In genomic region chr20:37347891-37348642, GRCh38 we compare ENCODE assay signal across 9 cellular contexts. TPM values are rescaled to one million over a fixed set of nuclear protein-coding genes. Genes with fewer than 3 reads are reported as not detected.
DNase-seq lines count a peak whose midpoint lies in the region; ATAC-seq and TF ChIP-seq lines count a peak whose summit lies in the region.
"Had no signal": no experiment of that assay in that cellular context is flagged by ENCODE, and none has a peak within 500 bp of the region (broad histone marks: within the 10 kb centered on the region; RNA-seq: fewer than 3 reads in every experiment).

No MANE protein-coding gene starts in this region.

- no peak overlapping the region for H3K4me2 ChIP-seq in GM23248 (ENCODE audit: unreplicated experiment)

- no peaks in the 10 kb centered on the region for H4K20me1 ChIP-seq in GM23248 (ENCODE audit: insufficient read depth)

- TF ChIP-seq EP300 in upper lobe of left lung (IDR thresholded peaks at IDR 0.05) = no peak

- H3K36me3 Mint-ChIP-seq in nephron progenitor cell (ENCODE audit: low read depth) = peaks cover 37% of the 10 kb centered on the region

- H3K4me3 Mint-ChIP-seq in nephron progenitor cell = peak overlapping the region; percentile 70

- H3K4me1 ChIP-seq in GM23248 (ENCODE audit: insufficient read depth) (peaks cover 24% of the 10 kb centered on the region; the same call in 1 of the 2 replicates), breast epithelium (peaks cover 0 to 7% of the 10 kb centered on the region in 2 donors), upper lobe of left lung (peaks cover 4 to 51% (median 38%) of the 10 kb centered on the region in 4 donors)

- peaks cover 67% of the 10 kb centered on the region for H3K79me2 ChIP-seq in GM23248 (ENCODE audit: insufficient read depth)

- H3K27ac ChIP-seq in GM23248 (peak overlapping the region; percentile 40; the same call in 1 of the 2 replicates), breast epithelium (peak overlapping the region; percentile 41 to 90), upper lobe of left lung (no peak overlapping the region)
- H3K27ac ChIP-seq: parathyroid adenoma had no signal

- no peaks in the 10 kb centered on the region for H3K9me2 ChIP-seq in GM23248 (ENCODE audit: insufficient read depth)

- ATAC-seq in HG03025 (IDR thresholded peaks at IDR 0.05; ENCODE audit: low FRiP score, unreplicated experiment) = no peak
- no peak for ATAC-seq in GM21576 (IDR thresholded peaks at IDR 0.05; ENCODE audit: unreplicated experiment)
- no peak for ATAC-seq in upper lobe of left lung (ENCODE audit: low FRiP score in 2 of 2)
- ATAC-seq in GM21447 (IDR thresholded peaks at IDR 0.05; ENCODE audit: unreplicated experiment) = no peak

- peaks cover 11% of the 10 kb centered on the region for H3K27me3 Mint-ChIP-seq in nephron progenitor cell (ENCODE audit: low read depth, poor library complexity)

- in situ Hi-C loops in GM23248 (cut with MboI) = no loop called here

- no peak overlapping the region for H2AFZ ChIP-seq in GM23248
- H2AFZ ChIP-seq: parathyroid adenoma had no signal

- H3K9me3 ChIP-seq in GM23248 (ENCODE audit: low read depth) (no peaks in the 10 kb centered on the region), breast epithelium (no peaks in the 10 kb centered on the region), upper lobe of left lung (no peaks in the 10 kb centered on the region)

- peaks cover 57% of the 10 kb centered on the region for H3K4me1 Mint-ChIP-seq in nephron progenitor cell

- H3K36me3 ChIP-seq in GM23248 (ENCODE audit: low read depth) = no peaks in the 10 kb centered on the region
- no peaks in the 10 kb centered on the region for H3K36me3 ChIP-seq in breast epithelium
- H3K36me3 ChIP-seq in upper lobe of left lung = no peaks in the 10 kb centered on the region

- H3K4me3 ChIP-seq in GM23248 = no peak overlapping the region
- no peak overlapping the region for H3K4me3 ChIP-seq in breast epithelium
- no peak overlapping the region for H3K4me3 ChIP-seq in upper lobe of left lung

- DNase-seq in CD1c-positive myeloid dendritic cell (ENCODE audit: extremely low spot score) = peak; percentile 62
- peak; percentile 49 for DNase-seq in GM23248
- no peak for DNase-seq in breast epithelium (ENCODE audit: low spot score in 2 of 2)
- no peak for DNase-seq in nephron progenitor cell
- DNase-seq in upper lobe of left lung = no peak

- no peak for TF ChIP-seq POLR2A in breast epithelium (IDR thresholded peaks at IDR 0.05)
- TF ChIP-seq POLR2A in upper lobe of left lung (IDR thresholded peaks at IDR 0.05) = no peak

- H3K27me3 ChIP-seq in GM23248 (replicated peaks; ENCODE audit: insufficient read depth) (no peaks in the 10 kb centered on the region), breast epithelium (no peaks in the 10 kb centered on the region), upper lobe of left lung (peaks cover 0 to 10% (median 0%) of the 10 kb centered on the region in 4 donors)

- WGBS in GM23248 (ENCODE audit: low coverage in 1 of 2, low lambda C conversion rate in 2 of 2, missing lambda C conversion rate in 2 of 2), 2 experiments = 49 to 52% methylated on average over 11 of the region's 11 CpGs
- 71 to 76% methylated on average over 11 of the region's 11 CpGs for WGBS in upper lobe of left lung, 2 donors

- TF ChIP-seq CTCF in breast epithelium (IDR thresholded peaks at IDR 0.05) (no peak), nephron progenitor cell (IDR thresholded peaks at IDR 0.05) (no peak), upper lobe of left lung (IDR thresholded peaks at IDR 0.05) (no peak)

- H3K27ac Mint-ChIP-seq in nephron progenitor cell = peak overlapping the region; percentile 43

- H3K9me3 Mint-ChIP-seq in nephron progenitor cell = no peaks in the 10 kb centered on the region

- H3K9ac ChIP-seq in GM23248 = peak overlapping the region; percentile 22; the same call in 1 of the 2 replicates
- H3K9ac ChIP-seq: parathyroid adenoma had no signal

- H3F3A ChIP-seq in GM23248 (ENCODE audit: insufficient read depth) = peaks cover 20% of the 10 kb centered on the region; the same call in 1 of the 2 replicates

- intact Hi-C loops in breast epithelium (cut with DNase I; ENCODE audit: low total_unique reads) = loop anchor here (10.0 kb wide), 1 partner anchor 53 kb away; no protein-coding TSS in a partner anchor

RNA-seq across cellular contexts. Expression of gene SRC, which starts 2.1 kb away (rescaled TPM):
- total RNA-seq in GM23248 (2014; rRNA removed; shearing (Covaris generic)) = 28.6 and 29.8 TPM in 2 replicates
- polyA plus RNA-seq in GM23248 (2016; fragmentation: Nextera tagmentation; extraction: Ambion mirVana) = 13.9 and 17.0 TPM in 2 replicates
- total RNA-seq in breast epithelium = 10 to 100 TPM; 12.8 to 25.6 (median 20.6) TPM
- total RNA-seq in upper lobe of left lung = 100 to 1,000 TPM in 1 of 6 donors, 10 to 100 TPM in 5; 31.1 to 115 (median 66.8) TPM

RNA-seq across cellular contexts. Expression of gene MANBAL, which starts 58.6 kb away (rescaled TPM):
- 23.6 and 24.8 TPM in 2 replicates for total RNA-seq in GM23248 (2014; rRNA removed; shearing (Covaris generic))
- 96.3 and 105 TPM in 2 replicates for polyA plus RNA-seq in GM23248 (2016; fragmentation: Nextera tagmentation; extraction: Ambion mirVana)
- 10 to 100 TPM; 31.8 to 42.0 (median 34.7) TPM for total RNA-seq in breast epithelium
- 10 to 100 TPM; 11.5 to 38.6 (median 29.8) TPM for total RNA-seq in upper lobe of left lung

Comparison
In these comparisons a context has a peak if more than half of its experiments do, and no peak if none do; other contexts are left out.
1. DNase-seq: peak in CD1c-positive myeloid dendritic cell (single experiment) and GM23248 (single experiment); none in breast epithelium (0 of 2), nephron progenitor cell (single experiment) and upper lobe of left lung (0 of 2).
2. H3K27ac ChIP-seq: peak in GM23248 (single experiment) and breast epithelium (2 of 2); none in upper lobe of left lung (0 of 4).